10 cellular contexts compared by ENCODE assay signal in the genomic region with DNA sequence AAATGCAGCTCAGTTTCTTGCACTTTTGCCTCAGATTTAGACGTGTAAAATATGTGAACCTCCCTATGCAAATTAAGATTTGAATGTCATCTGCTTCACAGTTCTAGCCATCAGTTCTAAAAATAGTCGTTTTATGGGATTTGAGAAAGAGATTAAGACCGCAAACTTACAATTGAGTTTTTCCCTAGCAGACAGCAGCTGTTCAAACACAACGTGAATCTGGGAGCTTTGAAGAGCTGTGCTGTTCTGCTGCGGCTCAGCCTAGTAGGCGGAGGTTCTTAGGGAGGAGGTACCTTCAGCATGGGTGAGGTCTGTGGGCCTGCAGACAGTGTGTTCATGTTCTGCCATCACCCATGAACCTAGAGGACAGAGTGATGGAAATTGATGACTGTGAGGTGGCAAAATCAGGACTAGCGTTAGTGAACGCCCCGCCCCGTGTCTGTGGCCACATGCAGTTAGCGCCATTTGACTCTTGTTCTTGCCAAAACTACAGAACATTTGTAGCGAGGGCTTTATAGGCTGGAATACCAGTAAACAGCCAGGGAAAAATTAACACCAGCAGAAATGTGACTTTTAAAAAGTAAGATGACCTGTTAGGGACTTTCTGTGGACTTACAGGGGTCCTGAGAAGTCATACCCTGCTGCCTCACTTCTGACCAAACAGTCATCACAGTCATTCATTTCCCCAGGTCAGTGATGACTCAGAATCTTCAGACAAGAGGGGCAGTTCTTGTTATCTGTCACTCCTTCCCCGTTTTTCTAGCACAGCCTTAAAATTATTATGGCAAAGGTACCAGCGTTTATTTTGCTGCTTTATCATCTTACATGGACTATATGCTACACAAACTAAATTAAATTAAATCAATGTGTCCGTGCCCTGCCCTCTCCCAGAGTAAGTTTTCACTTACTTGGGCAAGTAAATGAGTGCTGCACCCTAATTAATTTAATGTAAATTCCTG.
A peak's percentile ranks its signal among the peaks of the same experiment; 100 is the strongest.
DNase-seq lines count a peak whose midpoint lies in the region; ATAC-seq and TF ChIP-seq lines count a peak whose summit lies in the region.
"Had no signal": no experiment of that assay in that cellular context is flagged by ENCODE, and none has a peak within 500 bp of the region (broad histone marks: within the 10 kb centered on the region; RNA-seq: fewer than 3 reads in every experiment).

No MANE protein-coding gene starts in this region.

- peak; percentile 61 to 83 for ATAC-seq in natural killer cell treated with Interleukin-12 subunit alpha and Interleukin-12 subunit beta and Interleukin-15 and Interleukin-18, amount 100 ng/mL, for 72 hours
- ATAC-seq in natural killer cell (no peak), HG02759 (IDR thresholded peaks at IDR 0.05; ENCODE audit: unreplicated experiment) (peak; percentile 87)

- H3K36me3 Mint-ChIP-seq in natural killer cell treated with Interleukin-12 subunit alpha and Interleukin-12 subunit beta and Interleukin-15 and Interleukin-18, amount 100 ng/mL, for 72 hours: no peaks in the 10 kb centered on the region
- H3K36me3 Mint-ChIP-seq in natural killer cell (peaks cover 2% of the 10 kb centered on the region), mesothelial cell of epicardium (peaks cover 23% of the 10 kb centered on the region)

- no peaks in the 10 kb centered on the region for H3K27me3 ChIP-seq in suprapubic skin

- H3K9me3 Mint-ChIP-seq in natural killer cell treated with Interleukin-12 subunit alpha and Interleukin-12 subunit beta and Interleukin-15 and Interleukin-18, amount 100 ng/mL, for 72 hours: no peaks in the 10 kb centered on the region
- H3K9me3 Mint-ChIP-seq in natural killer cell (no peaks in the 10 kb centered on the region), mesothelial cell of epicardium (peaks cover 4% of the 10 kb centered on the region)

- no peak for TF ChIP-seq EP300 in suprapubic skin (IDR thresholded peaks at IDR 0.05)

- peak overlapping the region in 1 of 2 donors; percentile 15 for H3K27ac Mint-ChIP-seq in natural killer cell treated with Interleukin-12 subunit alpha and Interleukin-12 subunit beta and Interleukin-15 and Interleukin-18, amount 100 ng/mL, for 72 hours
- H3K27ac Mint-ChIP-seq in natural killer cell: no peak overlapping the region
- peak overlapping the region; percentile 15 for H3K27ac Mint-ChIP-seq in mesothelial cell of epicardium
- H3K27ac Mint-ChIP-seq: activated naive CD8-positive, alpha-beta T cell had no signal

- intact Hi-C loops in natural killer cell (cut with micrococcal nuclease): no loop called here

- H3K4me1 ChIP-seq in suprapubic skin: peaks cover 2% of the 10 kb centered on the region

- 61% methylated on average over 15 of the region's 15 CpGs for WGBS in suprapubic skin

- H3K36me3 ChIP-seq in suprapubic skin: peaks cover 17% of the 10 kb centered on the region

- TF ChIP-seq CTCF in natural killer cell (IDR thresholded peaks at IDR 0.05) (no peak), VCaP (conservative IDR thresholded peaks at IDR 0.05) (no peak), mesothelial cell of epicardium (IDR thresholded peaks at IDR 0.05; ENCODE audit: unreplicated experiment) (no peak), suprapubic skin (IDR thresholded peaks at IDR 0.05) (no peak)

- H3K4me1 Mint-ChIP-seq in natural killer cell treated with Interleukin-12 subunit alpha and Interleukin-12 subunit beta and Interleukin-15 and Interleukin-18, amount 100 ng/mL, for 72 hours (ENCODE audit: low read depth in 2 of 2): peaks cover 4 to 13% of the 10 kb centered on the region in 2 donors
- H3K4me1 Mint-ChIP-seq in natural killer cell (no peaks in the 10 kb centered on the region), mesothelial cell of epicardium (peaks cover 13% of the 10 kb centered on the region)

- H3K27me3 Mint-ChIP-seq in natural killer cell treated with Interleukin-12 subunit alpha and Interleukin-12 subunit beta and Interleukin-15 and Interleukin-18, amount 100 ng/mL, for 72 hours: no peaks in the 10 kb centered on the region
- H3K27me3 Mint-ChIP-seq in natural killer cell (ENCODE audit: low read depth in 2 of 2) (no peaks in the 10 kb centered on the region), mesothelial cell of epicardium (ENCODE audit: low read depth) (no peaks in the 10 kb centered on the region)
- H3K27me3 Mint-ChIP-seq: activated naive CD8-positive, alpha-beta T cell had no signal

- no peak for DNase-seq in natural killer cell treated with Interleukin-12 subunit alpha and Interleukin-12 subunit beta and Interleukin-15 and Interleukin-18, amount 100 ng/mL, for 72 hours (ENCODE audit: low spot score)
- DNase-seq in natural killer cell: no peak
- DNase-seq in NCI-H1417 (lab: John Stamatoyannopoulos, UW): peak; percentile 92 to 99 (median 96)
- DNase-seq in mesothelial cell of epicardium (ENCODE audit: low spot score in 2 of 2, unreplicated experiment in 2 of 2): no peak
- no peak for DNase-seq in suprapubic skin (ENCODE audit: low spot score in 2 of 2)
- DNase-seq in dedifferentiated amniotic fluid mesenchymal stem cell (ENCODE audit: extremely low spot score): no peak
- DNase-seq: DND-41 had no signal

- TF ChIP-seq POLR2A in suprapubic skin (IDR thresholded peaks at IDR 0.05): no peak

- peak overlapping the region; percentile 15 for H3K4me3 Mint-ChIP-seq in natural killer cell treated with Interleukin-12 subunit alpha and Interleukin-12 subunit beta and Interleukin-15 and Interleukin-18, amount 100 ng/mL, for 72 hours
- H3K4me3 Mint-ChIP-seq in natural killer cell (no peak overlapping the region), mesothelial cell of epicardium (no peak overlapping the region)
- H3K4me3 Mint-ChIP-seq: activated naive CD8-positive, alpha-beta T cell had no signal

- H3K4me3 ChIP-seq in suprapubic skin: no peak overlapping the region

- no peaks in the 10 kb centered on the region for H3K9me3 ChIP-seq in suprapubic skin

- H3K27ac ChIP-seq in VCaP: peak overlapping the region; percentile 89
- H3K27ac ChIP-seq in suprapubic skin: no peak overlapping the region

Comparison
In these comparisons a context has a peak if more than half of its experiments do, and no peak if none do; other contexts are left out.
1. ATAC-seq: peak in natural killer cell treated with Interleukin-12 subunit alpha and Interleukin-12 subunit beta and Interleukin-15 and Interleukin-18, amount 100 ng/mL, for 72 hours (2 of 2) and HG02759 (single experiment); none in natural killer cell (0 of 3).
2. DNase-seq: peak in NCI-H1417 (3 of 3); none in natural killer cell treated with Interleukin-12 subunit alpha and Interleukin-12 subunit beta and Interleukin-15 and Interleukin-18, amount 100 ng/mL, for 72 hours (single experiment), natural killer cell (single experiment), mesothelial cell of epicardium (0 of 2), suprapubic skin (0 of 2) and dedifferentiated amniotic fluid mesenchymal stem cell (single experiment).